Comparison of ENCODE assay signal across 8 cellular contexts in genomic region chr6:7112741-7113313, GRCh38. TPM values are rescaled to one million over a fixed set of nuclear protein-coding genes. Genes with fewer than 3 reads are reported as not detected.
A peak's percentile ranks its signal among the peaks of the same experiment; 100 is the strongest.
DNase-seq lines count a peak whose midpoint lies in the region; ATAC-seq, FAIRE-seq and TF ChIP-seq lines count a peak whose summit lies in the region.

No MANE protein-coding gene starts in this region.

- H3K4ac ChIP-seq in mesenchymal stem cell (ENCODE audit: low read depth in 1 of 2, low read length in 2 of 2) = no peak overlapping the region

- H3K27ac Mint-ChIP-seq in astrocyte (ENCODE audit: unreplicated experiment) = no peak overlapping the region

- H2BK12ac ChIP-seq in mesenchymal stem cell (ENCODE audit: low read length in 2 of 2) = no peak overlapping the region

- H3K79me2 ChIP-seq in OCI-LY1 (ENCODE audit: insufficient read depth, low read length) = peaks cover 23% of the 10 kb centered on the region
- H3K79me2 ChIP-seq in astrocyte (ENCODE audit: insufficient read depth, low read length) = peaks cover 100% of the 10 kb centered on the region

- 5% methylated on average over 15 of the region's 15 CpGs for WGBS in A549 (ENCODE audit: missing lambda C conversion rate)
- WGBS in mesenchymal stem cell = 28% methylated on average over 15 of the region's 15 CpGs

- peak overlapping the region; percentile 71 for H3K4me3 Mint-ChIP-seq in astrocyte (ENCODE audit: unreplicated experiment)

- H3K9me3 ChIP-seq in A549 = no peaks in the 10 kb centered on the region
- H3K9me3 ChIP-seq in OCI-LY1 (ENCODE audit: low read length) = no peaks in the 10 kb centered on the region
- H3K9me3 ChIP-seq in astrocyte (ENCODE audit: insufficient read depth, low read depth, low read length) = no peaks in the 10 kb centered on the region
- H3K9me3 ChIP-seq in mesenchymal stem cell (ENCODE audit: control insufficient read depth, low read length) = no peaks in the 10 kb centered on the region

- H3K9me3 Mint-ChIP-seq in astrocyte (ENCODE audit: unreplicated experiment) = no peaks in the 10 kb centered on the region

- no peak overlapping the region for H3K23ac ChIP-seq in mesenchymal stem cell (ENCODE audit: low read length in 2 of 2)

- FAIRE-seq in A549 (lab: Jason Lieb, UNC) (no peak), astrocyte (lab: Jason Lieb, UNC) (no peak)

- H4K91ac ChIP-seq in mesenchymal stem cell (ENCODE audit: low read length) = no peak overlapping the region

- peak in 1 of 2 experiments; percentile 36 for DNase-seq in A549 (ENCODE audit: low read depth in 1 of 2, low spot score in 1 of 2)
- DNase-seq in astrocyte (ENCODE audit: low read depth) = no peak
- peak; percentile 33 for DNase-seq in mesenchymal stem cell
- no peak for DNase-seq in globus pallidus (ENCODE audit: low spot score)
- DNase-seq in germinal center (ENCODE audit: low spot score) = no peak

- H3K36me3 ChIP-seq in OCI-LY1 (ENCODE audit: insufficient read depth, low read length) (no peaks in the 10 kb centered on the region), astrocyte (ENCODE audit: insufficient read depth, low read length) (no peaks in the 10 kb centered on the region), mesenchymal stem cell (ENCODE audit: control insufficient read depth in 1 of 2, insufficient read depth in 2 of 2, low read depth in 1 of 2, low read length in 2 of 2) (no peaks in the 10 kb centered on the region)

- H3K4me2 ChIP-seq in A549 = peak overlapping the region; percentile 95
- peak overlapping the region; percentile 63 for H3K4me2 ChIP-seq in OCI-LY1 (ENCODE audit: low read length)
- peak overlapping the region; percentile 61 for H3K4me2 ChIP-seq in astrocyte (ENCODE audit: low read length)
- H3K4me2 ChIP-seq in mesenchymal stem cell (ENCODE audit: low read length, poor library complexity, severe bottlenecking) = peak overlapping the region; percentile 58

- CTCF ChIA-PET in A549 (lab: Yijun Ruan, JAX) = interaction anchor here (0.6 to 0.8 kb wide), 2 partner anchors 97 to 284 kb away, joined by 3 to 4 read pairs; no protein-coding TSS in a partner anchor

- H3K4me3 ChIP-seq in A549 (peak overlapping the region; percentile 29; the same call in 2 of the 3 replicates), OCI-LY1 (ENCODE audit: low read depth, low read length, poor library complexity, severe bottlenecking) (peak overlapping the region; percentile 40), astrocyte (ENCODE audit: insufficient read depth, low read depth, low read length) (no peak overlapping the region), mesenchymal stem cell (ENCODE audit: insufficient read depth in 1 of 2, low read depth in 1 of 2, low read length in 2 of 2) (peak overlapping the region; percentile 24 to 27)

- H3K18ac ChIP-seq in mesenchymal stem cell (ENCODE audit: low read depth in 1 of 2, low read length in 2 of 2) = no peak overlapping the region

- H2AK5ac ChIP-seq in mesenchymal stem cell (ENCODE audit: low read length, severe bottlenecking) = no peak overlapping the region

- POLR2A ChIA-PET in A549 (lab: Yijun Ruan, JAX) = no interaction called here

- H3K27me3 Mint-ChIP-seq in astrocyte (ENCODE audit: low read depth, unreplicated experiment) = no peaks in the 10 kb centered on the region

- TF ChIP-seq POLR2A in A549 (IDR thresholded peaks at IDR 0.05; ENCODE audit: low read length) = no peak

- TF ChIP-seq RAD21 in A549 (conservative IDR thresholded peaks at IDR 0.05 in 1 of 2, IDR thresholded peaks at IDR 0.05 in 1 of 2) = no peak

- no peak for TF ChIP-seq EP300 in A549 (IDR thresholded peaks at IDR 0.05)

- H2AFZ ChIP-seq in OCI-LY1 (ENCODE audit: low read length) (no peak overlapping the region), astrocyte (ENCODE audit: low read depth, low read length) (no peak overlapping the region), mesenchymal stem cell (ENCODE audit: low read depth, low read length) (no peak overlapping the region)

- H3K4me1 Mint-ChIP-seq in astrocyte (ENCODE audit: low read depth, unreplicated experiment) = peaks cover 49% of the 10 kb centered on the region

- no peaks in the 10 kb centered on the region for H3K36me3 Mint-ChIP-seq in astrocyte (ENCODE audit: low read depth, unreplicated experiment)

- no peaks in the 10 kb centered on the region for H3K79me1 ChIP-seq in mesenchymal stem cell (replicated peaks; ENCODE audit: low read length, poor library complexity, severe bottlenecking)

- H3K14ac ChIP-seq in mesenchymal stem cell (ENCODE audit: low read length in 2 of 2) = no peak overlapping the region

- H4K8ac ChIP-seq in mesenchymal stem cell (ENCODE audit: low read length) = peak overlapping the region; percentile 38

- H3K27me3 ChIP-seq in OCI-LY1 (ENCODE audit: insufficient read depth, low read length) = no peaks in the 10 kb centered on the region
- H3K27me3 ChIP-seq in astrocyte (ENCODE audit: insufficient read depth, low read length) = no peaks in the 10 kb centered on the region
- no peaks in the 10 kb centered on the region for H3K27me3 ChIP-seq in mesenchymal stem cell (ENCODE audit: control insufficient read depth in 1 of 2, insufficient read depth in 1 of 2, low read length in 2 of 2)

- no peak overlapping the region for H2BK5ac ChIP-seq in mesenchymal stem cell (ENCODE audit: low read depth, low read length, poor library complexity, severe bottlenecking)

- H3K4me1 ChIP-seq in A549 (peaks cover 58% of the 10 kb centered on the region), OCI-LY1 (ENCODE audit: insufficient read depth, low read length, severe bottlenecking) (peaks cover 79% of the 10 kb centered on the region), astrocyte (ENCODE audit: insufficient read depth, low read length) (peaks cover 8% of the 10 kb centered on the region), mesenchymal stem cell (ENCODE audit: control insufficient read depth, insufficient read depth, low read depth, low read length) (peaks cover 6% of the 10 kb centered on the region)

- no peak overlapping the region for H2BK15ac ChIP-seq in mesenchymal stem cell (ENCODE audit: low read depth, poor library complexity, severe bottlenecking)

- no peaks in the 10 kb centered on the region for H3F3A ChIP-seq in OCI-LY1 (ENCODE audit: insufficient read depth, low read length)

- no peak overlapping the region for H2BK120ac ChIP-seq in mesenchymal stem cell (ENCODE audit: low read depth, low read length)

- H3K9ac ChIP-seq in OCI-LY1 (ENCODE audit: low read length) (no peak overlapping the region; the same call in 1 of the 2 replicates), astrocyte (ENCODE audit: low read length) (no peak overlapping the region), mesenchymal stem cell (ENCODE audit: low read length) (peak overlapping the region; percentile 19)

- no peaks in the 10 kb centered on the region for H3K9me2 ChIP-seq in OCI-LY1 (ENCODE audit: low read depth, low read length)

- TF ChIP-seq CTCF in A549 (IDR thresholded peaks at IDR 0.05) (no peak), OCI-LY1 (IDR thresholded peaks at IDR 0.05; ENCODE audit: low read length) (no peak), astrocyte (IDR thresholded peaks at IDR 0.05; ENCODE audit: insufficient read depth, low read depth, low read length) (no peak)

- H4K20me1 ChIP-seq in OCI-LY1 (ENCODE audit: insufficient read depth, low read length) (no peaks in the 10 kb centered on the region), astrocyte (ENCODE audit: insufficient read depth, low read length) (peaks cover 79% of the 10 kb centered on the region)

- ATAC-seq in A549 = peak; percentile 20 to 64; a peak in 4 of 6 replicates
- peak; percentile 30 for ATAC-seq in GM21423 (IDR thresholded peaks at IDR 0.05; ENCODE audit: unreplicated experiment)
- ATAC-seq in GM19452 (IDR thresholded peaks at IDR 0.05; ENCODE audit: unreplicated experiment) = no peak

- H3K27ac ChIP-seq in A549 (peak overlapping the region; percentile 36 to 62; a peak in 4 of 6 replicates), OCI-LY1 (ENCODE audit: low read depth, low read length, poor library complexity, severe bottlenecking) (no peak overlapping the region), astrocyte (ENCODE audit: low read depth, low read length) (no peak overlapping the region), mesenchymal stem cell (ENCODE audit: low read length, poor library complexity, severe bottlenecking) (no peak overlapping the region)

TF ChIP-seq in A549, 52 proteins besides CTCF, POLR2A, EP300 and RAD21:
- TF ChIP-seq ESRRA (IDR thresholded peaks at IDR 0.05; ENCODE audit: borderline replicate concordance, low read length) (no peak), NFE2L2 (conservative IDR thresholded peaks at IDR 0.05; ENCODE audit: low read length) (no peak), BHLHE40 (IDR thresholded peaks at IDR 0.05; ENCODE audit: low read depth, low read length) (no peak), CBX8 (IDR thresholded peaks at IDR 0.05) (no peak), NPAS2 (CRISPR knock-in tag; IDR thresholded peaks at IDR 0.05; ENCODE audit: borderline replicate concordance) (no peak), POLR2AphosphoS2 (conservative IDR thresholded peaks at IDR 0.05; ENCODE audit: low read length) (no peak)
- TF ChIP-seq, protein P1, sequence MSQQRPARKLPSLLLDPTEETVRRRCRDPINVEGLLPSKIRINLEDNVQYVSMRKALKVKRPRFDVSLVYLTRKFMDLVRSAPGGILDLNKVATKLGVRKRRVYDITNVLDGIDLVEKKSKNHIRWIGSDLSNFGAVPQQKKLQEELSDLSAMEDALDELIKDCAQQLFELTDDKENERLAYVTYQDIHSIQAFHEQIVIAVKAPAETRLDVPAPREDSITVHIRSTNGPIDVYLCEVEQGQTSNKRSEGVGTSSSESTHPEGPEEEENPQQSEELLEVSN (IDR thresholded peaks at IDR 0.05; ENCODE audit: borderline replicate concordance, low read depth) = no peak

RNA-seq across cellular contexts. Expression of gene RREB1, which starts 5.1 kb away (rescaled TPM):
- polyA plus RNA-seq in A549 (2011; rRNA removed) = 2.2 and 4.8 TPM in 2 replicates
- polyA plus RNA-seq in A549 (2012; cell fraction: cytosol; rRNA removed) = 1.5 and 2.1 TPM in 2 replicates
- polyA plus RNA-seq in A549 (2012; cell fraction: nucleus; rRNA removed) = 6.1 and 6.8 TPM in 2 replicates
- 4.6 to 5.0 TPM (median 4.8 TPM) in 3 replicates for polyA plus RNA-seq in A549 (2017; fragmentation: RNase III; extraction: RNeasy Plus Mini Kit Qiagen cat#74134 plus additional on column Dnase treatment)
- polyA minus RNA-seq in A549 (2011; rRNA and poly(A)+ RNA removed) = 30.5 and 38.8 TPM in 2 replicates
- total RNA-seq in astrocyte = 37.2 and 41.8 TPM in 2 replicates
- 12.3 TPM for polyA plus RNA-seq in mesenchymal stem cell (2013, experiment 1 of 2)
- 11.2 TPM for polyA plus RNA-seq in mesenchymal stem cell (2013, experiment 2 of 2)

Comparison
In these comparisons a context has a peak if more than half of its experiments do, and no peak if none do; other contexts are left out.
1. H3K27ac ChIP-seq: peak in A549 (2 of 2); none in OCI-LY1 (single experiment), astrocyte (single experiment) and mesenchymal stem cell (single experiment).
2. Peak in every context shown above with its lines, with median percentiles within 50 percentile points of each other: H3K4me2 ChIP-seq.